Comparison of ENCODE assay signal across 1 cellular context in the genomic region with DNA sequence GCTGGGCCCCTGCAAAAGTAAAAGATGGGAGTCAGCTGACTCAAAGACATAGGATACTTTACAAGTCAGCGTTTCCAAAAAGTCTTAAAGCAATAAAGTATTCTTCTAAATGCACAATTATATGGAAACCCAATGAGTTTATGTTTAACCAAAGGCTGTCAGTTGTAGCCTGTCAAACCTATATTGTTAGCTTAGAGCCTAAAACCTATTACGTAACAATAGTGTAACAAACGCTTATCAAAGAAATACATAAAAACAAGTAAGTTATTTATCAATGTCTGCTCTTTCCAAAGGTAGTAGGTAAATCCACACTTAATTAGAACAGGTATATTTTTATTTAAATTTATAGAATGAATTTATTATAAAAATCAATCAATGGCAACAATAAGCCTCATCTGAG.
TF ChIP-seq lines count a peak whose summit lies in the region.

No MANE protein-coding gene starts in this region.

TF ChIP-seq in HepG2, 621 proteins besides CTCF, POLR2A, EP300 and RAD21 (continued from another document):
- no peak for TF ChIP-seq U2AF2 (IDR thresholded peaks at IDR 0.05; ENCODE audit: low read depth, low read length)
- TF ChIP-seq MATR3 (CRISPR knock-in tag; IDR thresholded peaks at IDR 0.05) = no peak
- TF ChIP-seq, protein P1, sequence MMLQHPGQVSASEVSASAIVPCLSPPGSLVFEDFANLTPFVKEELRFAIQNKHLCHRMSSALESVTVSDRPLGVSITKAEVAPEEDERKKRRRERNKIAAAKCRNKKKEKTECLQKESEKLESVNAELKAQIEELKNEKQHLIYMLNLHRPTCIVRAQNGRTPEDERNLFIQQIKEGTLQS (CRISPR knock-in tag; IDR thresholded peaks at IDR 0.05) = no peak
- peak; percentile 88 for TF ChIP-seq CEBPB (IDR thresholded peaks at IDR 0.05; ENCODE audit: borderline replicate concordance, low read depth, low read length)
- TF ChIP-seq, protein P2, sequence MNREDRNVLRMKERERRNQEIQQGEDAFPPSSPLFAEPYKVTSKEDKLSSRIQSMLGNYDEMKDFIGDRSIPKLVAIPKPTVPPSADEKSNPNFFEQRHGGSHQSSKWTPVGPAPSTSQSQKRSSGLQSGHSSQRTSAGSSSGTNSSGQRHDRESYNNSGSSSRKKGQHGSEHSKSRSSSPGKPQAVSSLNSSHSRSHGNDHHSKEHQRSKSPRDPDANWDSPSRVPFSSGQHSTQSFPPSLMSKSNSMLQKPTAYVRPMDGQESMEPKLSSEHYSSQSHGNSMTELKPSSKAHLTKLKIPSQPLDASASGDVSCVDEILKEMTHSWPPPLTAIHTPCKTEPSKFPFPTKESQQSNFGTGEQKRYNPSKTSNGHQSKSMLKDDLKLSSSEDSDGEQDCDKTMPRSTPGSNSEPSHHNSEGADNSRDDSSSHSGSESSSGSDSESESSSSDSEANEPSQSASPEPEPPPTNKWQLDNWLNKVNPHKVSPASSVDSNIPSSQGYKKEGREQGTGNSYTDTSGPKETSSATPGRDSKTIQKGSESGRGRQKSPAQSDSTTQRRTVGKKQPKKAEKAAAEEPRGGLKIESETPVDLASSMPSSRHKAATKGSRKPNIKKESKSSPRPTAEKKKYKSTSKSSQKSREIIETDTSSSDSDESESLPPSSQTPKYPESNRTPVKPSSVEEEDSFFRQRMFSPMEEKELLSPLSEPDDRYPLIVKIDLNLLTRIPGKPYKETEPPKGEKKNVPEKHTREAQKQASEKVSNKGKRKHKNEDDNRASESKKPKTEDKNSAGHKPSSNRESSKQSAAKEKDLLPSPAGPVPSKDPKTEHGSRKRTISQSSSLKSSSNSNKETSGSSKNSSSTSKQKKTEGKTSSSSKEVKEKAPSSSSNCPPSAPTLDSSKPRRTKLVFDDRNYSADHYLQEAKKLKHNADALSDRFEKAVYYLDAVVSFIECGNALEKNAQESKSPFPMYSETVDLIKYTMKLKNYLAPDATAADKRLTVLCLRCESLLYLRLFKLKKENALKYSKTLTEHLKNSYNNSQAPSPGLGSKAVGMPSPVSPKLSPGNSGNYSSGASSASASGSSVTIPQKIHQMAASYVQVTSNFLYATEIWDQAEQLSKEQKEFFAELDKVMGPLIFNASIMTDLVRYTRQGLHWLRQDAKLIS (CRISPR knock-in tag; IDR thresholded peaks at IDR 0.05) = no peak
- TF ChIP-seq, protein P3, sequence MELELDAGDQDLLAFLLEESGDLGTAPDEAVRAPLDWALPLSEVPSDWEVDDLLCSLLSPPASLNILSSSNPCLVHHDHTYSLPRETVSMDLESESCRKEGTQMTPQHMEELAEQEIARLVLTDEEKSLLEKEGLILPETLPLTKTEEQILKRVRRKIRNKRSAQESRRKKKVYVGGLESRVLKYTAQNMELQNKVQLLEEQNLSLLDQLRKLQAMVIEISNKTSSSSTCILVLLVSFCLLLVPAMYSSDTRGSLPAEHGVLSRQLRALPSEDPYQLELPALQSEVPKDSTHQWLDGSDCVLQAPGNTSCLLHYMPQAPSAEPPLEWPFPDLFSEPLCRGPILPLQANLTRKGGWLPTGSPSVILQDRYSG (CRISPR knock-in tag; IDR thresholded peaks at IDR 0.05) = no peak
- TF ChIP-seq, protein P4, sequence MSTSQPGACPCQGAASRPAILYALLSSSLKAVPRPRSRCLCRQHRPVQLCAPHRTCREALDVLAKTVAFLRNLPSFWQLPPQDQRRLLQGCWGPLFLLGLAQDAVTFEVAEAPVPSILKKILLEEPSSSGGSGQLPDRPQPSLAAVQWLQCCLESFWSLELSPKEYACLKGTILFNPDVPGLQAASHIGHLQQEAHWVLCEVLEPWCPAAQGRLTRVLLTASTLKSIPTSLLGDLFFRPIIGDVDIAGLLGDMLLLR (CRISPR knock-in tag; IDR thresholded peaks at IDR 0.05) = no peak
